8 cellular contexts compared by ENCODE assay signal in the genomic region with DNA sequence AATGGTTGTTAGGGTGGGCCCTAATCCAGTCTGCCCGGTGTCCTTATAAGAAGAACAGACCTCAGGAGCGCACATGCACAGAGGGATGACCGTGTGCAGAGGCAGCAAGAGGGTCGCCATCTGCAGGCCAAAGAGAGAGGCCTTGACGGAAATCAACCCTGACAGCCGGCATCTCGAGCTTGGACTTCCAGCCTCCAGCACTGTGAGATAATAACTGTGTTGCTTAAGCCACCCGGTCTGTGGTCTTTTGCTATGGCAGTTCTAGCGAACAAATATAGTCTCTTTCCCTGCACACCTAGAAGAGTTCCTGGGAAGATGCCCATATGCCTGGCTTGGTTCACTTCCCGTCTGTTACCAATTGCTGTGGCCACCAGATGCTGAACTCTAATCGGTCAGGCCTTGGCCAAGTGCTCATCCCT. TPM values are rescaled to one million over a fixed set of nuclear protein-coding genes. Genes with fewer than 3 reads are reported as not detected.
DNase-seq lines count a peak whose midpoint lies in the region; TF ChIP-seq lines count a peak whose summit lies in the region.
"Had no signal": no experiment of that assay in that cellular context is flagged by ENCODE, and none has a peak within 500 bp of the region (broad histone marks: within the 10 kb centered on the region; RNA-seq: fewer than 3 reads in every experiment).

No MANE protein-coding gene starts in this region.

- peaks cover 9% of the 10 kb centered on the region for H3K27me3 ChIP-seq in endodermal cell (ENCODE audit: control insufficient read depth, insufficient read depth, low read length, poor library complexity, severe bottlenecking)
- peaks cover under 1% of the 10 kb centered on the region for H3K27me3 ChIP-seq in osteoblast (ENCODE audit: insufficient read depth, low read length)

- H3K27ac Mint-ChIP-seq in endodermal cell, result no peak overlapping the region

- no peak overlapping the region for H3K4me2 ChIP-seq in osteoblast (ENCODE audit: insufficient read depth, low read length)

- H3K4me1 Mint-ChIP-seq in endodermal cell, result no peaks in the 10 kb centered on the region

- H3K36me3 Mint-ChIP-seq in endodermal cell (ENCODE audit: low read depth), result no peaks in the 10 kb centered on the region

- no peaks in the 10 kb centered on the region for H3K4me1 ChIP-seq in endodermal cell (ENCODE audit: control insufficient read depth, insufficient read depth, low read length)
- peaks cover 18% of the 10 kb centered on the region for H3K4me1 ChIP-seq in osteoblast (ENCODE audit: insufficient read depth, low read length)

- TF ChIP-seq POLR2A in NB4 (IDR thresholded peaks at IDR 0.05; ENCODE audit: extremely low read depth, insufficient read length), result no peak

- H3K79me2 ChIP-seq in osteoblast (ENCODE audit: insufficient read depth, low read length), result no peaks in the 10 kb centered on the region

- H4K20me1 ChIP-seq in osteoblast (ENCODE audit: insufficient read depth, low read length), result no peaks in the 10 kb centered on the region

- 55 to 65% methylated on average over 8 to 11 of the region's 11 CpGs for WGBS in endodermal cell (ENCODE audit: insufficient coverage in 1 of 2, insufficient read length in 1 of 2), 2 experiments

- peaks cover 4% of the 10 kb centered on the region for H3K27me3 Mint-ChIP-seq in endodermal cell (ENCODE audit: insufficient read depth)

- H3K9me3 ChIP-seq in endodermal cell (ENCODE audit: control insufficient read depth, low read length), result no peaks in the 10 kb centered on the region
- H3K9me3 ChIP-seq in osteoblast (ENCODE audit: low read depth, low read length), result no peaks in the 10 kb centered on the region

- H3K4me3 Mint-ChIP-seq in endodermal cell, result no peak overlapping the region

- H2AFZ ChIP-seq in osteoblast (ENCODE audit: low read length), result no peak overlapping the region

- TF ChIP-seq CTCF in GM12865 (IDR thresholded peaks at IDR 0.05; ENCODE audit: insufficient read depth, low read depth, low read length, missing control alignments), result peak; percentile 28
- peak; percentile 64 for TF ChIP-seq CTCF in NB4 (IDR thresholded peaks at IDR 0.05; ENCODE audit: low read depth, low read length)
- TF ChIP-seq CTCF in endodermal cell (conservative IDR thresholded peaks at IDR 0.05), result peak; percentile 75
- TF ChIP-seq CTCF in osteoblast (IDR thresholded peaks at IDR 0.05; ENCODE audit: extremely low read depth, low read depth, low read length), result peak; percentile 42
- no peak for TF ChIP-seq CTCF in GM20000 (IDR thresholded peaks at IDR 0.05; ENCODE audit: extremely low read depth, missing control alignments)

- H3K27ac ChIP-seq in endodermal cell (ENCODE audit: low read depth, low read length) (no peak overlapping the region), osteoblast (ENCODE audit: low read depth, low read length) (no peak overlapping the region)

- H3K9ac ChIP-seq in endodermal cell (ENCODE audit: extremely low read depth, low read length, poor library complexity, severe bottlenecking), result no peak overlapping the region

- no peaks in the 10 kb centered on the region for H3K36me3 ChIP-seq in endodermal cell (ENCODE audit: control insufficient read depth, insufficient read depth, low read length)
- no peaks in the 10 kb centered on the region for H3K36me3 ChIP-seq in osteoblast (ENCODE audit: insufficient read depth, low read length)

- DNase-seq in GM12865 (ENCODE audit: low read depth) (peak; percentile 32), NB4 (ENCODE audit: low read depth) (peak; percentile 68), endodermal cell (peak; percentile 82), osteoblast (ENCODE audit: insufficient read length, low spot score, missing footprints) (no peak), GM20000 (ENCODE audit: low spot score) (no peak), ureter (ENCODE audit: low spot score) (no peak), NCI-H2081 (lab: John Stamatoyannopoulos, UW) (no peak)
- DNase-seq: NCI-H1417 treated with DMSO at 0.1 percent for 48 hours had no signal

- no peaks in the 10 kb centered on the region for H3K9me3 Mint-ChIP-seq in endodermal cell

- no peak overlapping the region for H3K4me3 ChIP-seq in GM12865 (ENCODE audit: low read depth, low read length)
- no peak overlapping the region for H3K4me3 ChIP-seq in NB4 (ENCODE audit: low read depth, low read length)
- H3K4me3 ChIP-seq in endodermal cell (ENCODE audit: low read length), result no peak overlapping the region
- H3K4me3 ChIP-seq in osteoblast (ENCODE audit: insufficient read depth, low read length), result no peak overlapping the region

RNA-seq across cellular contexts. Expression of a gene that starts 35.3 kb away (rescaled TPM):
- 10 to 100 TPM; 14.1 to 20.9 TPM for total RNA-seq in endodermal cell
- 18.7 TPM for polyA plus RNA-seq in endodermal cell (2013, experiment 1 of 2)
- 15.7 TPM for polyA plus RNA-seq in endodermal cell (2013, experiment 2 of 2)
- 33.6 and 89.8 TPM in 2 replicates for total RNA-seq in osteoblast
- 57.8 TPM for total RNA-seq in ureter

Comparison
In these comparisons a context has a peak if more than half of its experiments do, and no peak if none do; other contexts are left out.
1. DNase-seq: peak in GM12865 (single experiment), NB4 (single experiment) and endodermal cell (single experiment); none in osteoblast (single experiment), GM20000 (single experiment), ureter (single experiment) and NCI-H2081 (0 of 2).